Comparison of ENCODE assay signal across 10 cellular contexts in genomic region chr4:37667197-37668100, GRCh38. TPM values are rescaled to one million over a fixed set of nuclear protein-coding genes. Genes with fewer than 3 reads are reported as not detected.
DNase-seq lines count a peak whose midpoint lies in the region; ATAC-seq and TF ChIP-seq lines count a peak whose summit lies in the region.
"Had no signal": no experiment of that assay in that cellular context is flagged by ENCODE, and none has a peak within 500 bp of the region (broad histone marks: within the 10 kb centered on the region; RNA-seq: fewer than 3 reads in every experiment).

No MANE protein-coding gene starts in this region.

- ATAC-seq in IMR-90 (ENCODE audit: low read depth) (no peak), HG02763 (IDR thresholded peaks at IDR 0.05; ENCODE audit: unreplicated experiment) (no peak)

- H2BK15ac ChIP-seq in IMR-90 (ENCODE audit: low read depth, low read length), result no peak overlapping the region; the same call in 2 of the 3 replicates

- 0 out of 2 replicates have a peak overlapping the region, but pooled peaks have one; percentile 8 for H2BK120ac ChIP-seq in IMR-90 (ENCODE audit: low read depth, low read length)

- H3K27me3 ChIP-seq in AG04450 (ENCODE audit: control insufficient read depth, insufficient read depth, low read length) (no peaks in the 10 kb centered on the region), IMR-90 (ENCODE audit: control insufficient read depth, insufficient read depth, low read length) (no peaks in the 10 kb centered on the region), neutrophil (no peaks in the 10 kb centered on the region), adrenal gland (no peaks in the 10 kb centered on the region)
- H3K27me3 ChIP-seq: BLaER1 treated with 17β-estradiol and CSF1 and Interleukin-3, amounts not matched to agents 10 nM and 100 nM had no signal

- intact Hi-C loops in IMR-90 (cut with micrococcal nuclease), result loop anchor here (2.0 kb wide), 1 partner anchor 13 kb away; no protein-coding TSS in a partner anchor
- intact Hi-C loops in adrenal gland (cut with DNase I), result no loop called here

- CTCF ChIA-PET in AG04450 (lab: Charles Lee), result interaction anchor here (1.3 to 2.0 kb wide), 2 partner anchors 64 to 134 kb away, joined by 3 to 7 read pairs; no protein-coding TSS in a partner anchor
- CTCF ChIA-PET in IMR-90 (lab: Yijun Ruan, JAX), result interaction anchor here (0.7 kb wide), 1 partner anchor 64 kb away, joined by 4 read pairs; no protein-coding TSS in a partner anchor

- no peak overlapping the region for H2AK5ac ChIP-seq in IMR-90 (ENCODE audit: low read depth, low read length)

- H4K20me1 ChIP-seq in IMR-90 (ENCODE audit: insufficient read depth, low read length), result no peaks in the 10 kb centered on the region

- H3K9me3 ChIP-seq in AG04450 (ENCODE audit: control insufficient read depth, insufficient read depth, low read length) (no peaks in the 10 kb centered on the region; the same call in 1 of the 2 replicates), IMR-90 (ENCODE audit: control insufficient read depth, insufficient read depth, low read length) (no peaks in the 10 kb centered on the region), neutrophil (no peaks in the 10 kb centered on the region), adrenal gland (replicated peaks in 1 of 3) (no peaks in the 10 kb centered on the region)

- POLR2A ChIA-PET in AG04450 (lab: Yijun Ruan, JAX), result interaction anchor here (1.0 kb wide), 1 partner anchor 19 kb away, joined by 3 read pairs; no protein-coding TSS in a partner anchor
- POLR2A ChIA-PET in IMR-90 (lab: Charles Lee; ENCODE audit: unreplicated experiment), result no interaction called here

- H4K8ac ChIP-seq in IMR-90 (ENCODE audit: low read depth in 2 of 2, low read length in 2 of 2), result no peak overlapping the region

- no CpG with 5 or more reads among the region's 2 CpGs for WGBS in IMR-90 (ENCODE audit: extremely low coverage in 2 of 2, insufficient read length in 1 of 2), 2 experiments
- WGBS in adrenal gland, 4 donors, result 52 to 73% (median 55%) methylated on average over 2 of the region's 2 CpGs

- TF ChIP-seq CTCF in AG04450 (IDR thresholded peaks at IDR 0.05; ENCODE audit: low read depth, low read length) (no peak), IMR-90 (conservative IDR thresholded peaks at IDR 0.05; ENCODE audit: low read depth, low read length) (no peak), coronary artery (IDR thresholded peaks at IDR 0.05) (no peak), neutrophil (IDR thresholded peaks at IDR 0.05) (no peak), adrenal gland (IDR thresholded peaks at IDR 0.05) (no peak)

- TF ChIP-seq POLR2A in IMR-90 (IDR thresholded peaks at IDR 0.05; ENCODE audit: low read depth, low read length) (no peak), adrenal gland (IDR thresholded peaks at IDR 0.05) (no peak)

- H3K27ac ChIP-seq in AG04450 (ENCODE audit: low read depth, low read length) (peak overlapping the region; percentile 63), IMR-90 (ENCODE audit: insufficient read depth, low read length) (no peak overlapping the region), coronary artery (peak overlapping the region; percentile 50 to 65), neutrophil (peak overlapping the region; percentile 54), adrenal gland (peak overlapping the region in 2 of 5 donors; percentile 2 to 5)

- H2AFZ ChIP-seq in IMR-90 (replicated peaks; ENCODE audit: low read length, poor library complexity), result no peak overlapping the region

- H3K36me3 ChIP-seq in IMR-90 (ENCODE audit: control insufficient read depth, insufficient read depth, low read length) (no peaks in the 10 kb centered on the region), neutrophil (peaks cover 11% of the 10 kb centered on the region), adrenal gland (replicated peaks in 1 of 2) (no peaks in the 10 kb centered on the region)

- H4K91ac ChIP-seq in IMR-90 (ENCODE audit: insufficient read depth, low read depth, low read length), result no peak overlapping the region

- no peak overlapping the region for H2BK20ac ChIP-seq in IMR-90 (ENCODE audit: low read depth, low read length)

- BruUV-seq in IMR-90 (replicated peaks; lab: Mats Ljungman, UMichigan), result no TSS peak

- H3K4me2 ChIP-seq in IMR-90 (ENCODE audit: low read depth, low read length), result no peak overlapping the region

- DNase-seq in AG04450 (ENCODE audit: low read depth, low spot score) (no peak), IMR-90 (no peak), coronary artery (ENCODE audit: low spot score) (no peak), cerebellar cortex (ENCODE audit: low spot score) (no peak), adrenal gland (no peak), hippocampal formation (lab: John Stamatoyannopoulos, UW) (no peak)
- DNase-seq: cerebellar nuclear complex had no signal

- H3K18ac ChIP-seq in IMR-90 (ENCODE audit: low read depth, low read length), result no peak overlapping the region

- no peak overlapping the region for H2AK9ac ChIP-seq in IMR-90 (replicated peaks; ENCODE audit: low read depth, low read length, poor library complexity)

- in situ Hi-C loops in IMR-90 (cut with MboI; ENCODE audit: low sequenced_read_pairs), result no loop called here

- H2BK5ac ChIP-seq in IMR-90 (ENCODE audit: low read depth, low read length, poor library complexity, severe bottlenecking), result no peak overlapping the region

- H3K14ac ChIP-seq in IMR-90 (replicated peaks; ENCODE audit: low read depth, low read length), result peak overlapping the region; percentile 49; the same call in 1 of the 2 replicates

- TF ChIP-seq RAD21 in IMR-90 (IDR thresholded peaks at IDR 0.05; ENCODE audit: low read length), result no peak

- H3K9me1 ChIP-seq in IMR-90 (ENCODE audit: insufficient read depth, low read length), result peaks cover 19% of the 10 kb centered on the region

- H3K4me3 ChIP-seq in AG04450 (ENCODE audit: low read depth, low read length) (no peak overlapping the region), IMR-90 (ENCODE audit: insufficient read depth, low read depth, low read length) (no peak overlapping the region), coronary artery (no peak overlapping the region), neutrophil (ENCODE audit: low read depth in 1 of 2, low read length in 1 of 2) (no peak overlapping the region), adrenal gland (no peak overlapping the region)
- H3K4me3 ChIP-seq: BLaER1 treated with 17β-estradiol and CSF1 and Interleukin-3, amounts not matched to agents 10 nM and 100 nM had no signal

- peaks cover 21% of the 10 kb centered on the region for H3K4me1 ChIP-seq in IMR-90 (ENCODE audit: control insufficient read depth, insufficient read depth, low read length)
- peaks cover 14 to 20% of the 10 kb centered on the region in 2 experiments for H3K4me1 ChIP-seq in neutrophil (ENCODE audit: control insufficient read depth in 1 of 2, insufficient read depth in 1 of 2, low read depth in 1 of 2, low read length in 1 of 2)
- peaks cover 13 to 52% of the 10 kb centered on the region in 2 donors for H3K4me1 ChIP-seq in adrenal gland (replicated peaks in 1 of 2)

- H3K23ac ChIP-seq in IMR-90 (ENCODE audit: low read depth, low read length), result no peak overlapping the region

- no peak overlapping the region for H4K5ac ChIP-seq in IMR-90 (ENCODE audit: low read depth, low read length)

- H3K9ac ChIP-seq in IMR-90 (ENCODE audit: low read depth, low read length), result no peak overlapping the region
- H3K9ac ChIP-seq: BLaER1 treated with 17β-estradiol and CSF1 and Interleukin-3, amounts not matched to agents 10 nM and 100 nM had no signal

- dilution Hi-C loops in IMR-90 (cut with HindIII; ENCODE audit: low sequenced_read_pairs, unreplicated experiment), result no loop called here

- no peak overlapping the region for H3K56ac ChIP-seq in IMR-90 (ENCODE audit: extremely low read depth, insufficient read depth, low read length)

- peak overlapping the region; percentile 39; the same call in 1 of the 2 replicates for H3K4ac ChIP-seq in IMR-90 (ENCODE audit: low read depth, low read length)

- peaks cover 19 to 52% of the 10 kb centered on the region in 2 experiments for H3K79me1 ChIP-seq in IMR-90 (ENCODE audit: low read depth in 1 of 2, low read length in 2 of 2)

TF ChIP-seq in IMR-90, 13 proteins besides CTCF, POLR2A, EP300 and RAD21 (continues in another document):
- no peak for TF ChIP-seq BHLHE40 (IDR thresholded peaks at IDR 0.05; ENCODE audit: low read depth, low read length)
- TF ChIP-seq MAFK (IDR thresholded peaks at IDR 0.05; ENCODE audit: low read depth, low read length), result no peak
- TF ChIP-seq NFE2L2 (IDR thresholded peaks at IDR 0.05; ENCODE audit: low read depth, low read length), result no peak
- TF ChIP-seq SMC3 (IDR thresholded peaks at IDR 0.05; ENCODE audit: low read depth, low read length), result no peak
- no peak for TF ChIP-seq CEBPB (IDR thresholded peaks at IDR 0.05; ENCODE audit: low read depth, low read length)
- TF ChIP-seq USF2 (IDR thresholded peaks at IDR 0.05; ENCODE audit: low read depth, low read length), result no peak
- TF ChIP-seq MXI1 (IDR thresholded peaks at IDR 0.05; ENCODE audit: borderline replicate concordance, low read depth, low read length), result no peak
- no peak for TF ChIP-seq RCOR1 (IDR thresholded peaks at IDR 0.05; ENCODE audit: insufficient replicate concordance, low read length)
- TF ChIP-seq MAZ (IDR thresholded peaks at IDR 0.05; ENCODE audit: borderline replicate concordance, low read depth, low read length), result no peak
- no peak for TF ChIP-seq FOS (IDR thresholded peaks at IDR 0.05; ENCODE audit: low read depth, low read length)

RNA-seq across cellular contexts. Expression of gene RELL1, which starts 18.7 kb away (rescaled TPM):
- polyA plus RNA-seq in AG04450 (2011; rRNA removed) (8.3 and 9.2 TPM in 2 replicates), IMR-90 (2012; rRNA removed) (6.8 TPM in 2 replicates), adrenal gland (1 to 10 TPM in 1 of 3 donors, under 1 TPM in 2; 0.44 to 1.3 (median 0.97) TPM)
- 36.2 and 42.4 TPM in 2 replicates for polyA minus RNA-seq in AG04450 (2011; rRNA and poly(A)+ RNA removed)
- total RNA-seq in IMR-90 (2012; rRNA removed) (39.6 and 53.6 TPM in 2 replicates), adrenal gland (10 to 100 TPM in 7 of 8 donors, 1 to 10 TPM in 1; 9.8 to 27.0 (median 19.9) TPM)
- polyA plus RNA-seq in IMR-90 (2012; cell fraction: cytosol; rRNA removed), result 5.6 TPM in 2 replicates
- polyA plus RNA-seq in IMR-90 (2012; cell fraction: nucleus; rRNA removed; ENCODE audit: low replicate concordance), result 3.8 and 4.2 TPM in 2 replicates
